ENCODE assay signal across 12 cellular contexts in genomic region chr1:109932232-109932631, GRCh38.
"Had no signal": no experiment of that assay in that cellular context is flagged by ENCODE, and none has a peak within 500 bp of the region (broad histone marks: within the 10 kb centered on the region; RNA-seq: fewer than 3 reads in every experiment).

No MANE protein-coding gene starts in this region.

- ATAC-seq: activated T-cell treated with anti-CD3 and anti-CD28 coated beads, Interleukin-2, amount 50 U/mL, for 72 hours; psoas muscle had no signal

- H3K4me3 Mint-ChIP-seq: activated T-cell treated with anti-CD3 and anti-CD28 coated beads, Interleukin-2, amount 50 U/mL, for 72 hours had no signal

- H3K27ac ChIP-seq: SJSA1 had no signal

- H3K9me3 ChIP-seq: SJSA1, vagina had no signal

- H3K4me3 ChIP-seq: esophagus muscularis mucosa, psoas muscle, SJSA1, tibial artery, vagina had no signal

- H3K27me3 ChIP-seq: esophagus muscularis mucosa, SJSA1, tibial artery, vagina had no signal

- DNase-seq: activated CD4-positive, alpha-beta T cell treated with anti-CD3 and anti-CD28 coated beads, Interleukin-2, amount 50 U/mL, for 48 hours; activated CD4-positive, CD25-positive, alpha-beta regulatory T cell; activated naive CD4-positive, alpha-beta T cell treated with Interleukin-2 at 50 U/mL for 16 hours; activated T-cell treated with anti-CD3 and anti-CD28 coated beads, Interleukin-2, amount 50 U/mL, for 72 hours; aorta; kidney glomerular epithelial cell; psoas muscle; stimulated activated CD4-positive, alpha-beta T cell treated with anti-CD3 and anti-CD28 coated beads, Interleukin-2, amount 100 ng/mL, for 24 hours; tibial artery had no signal
